8 cellular contexts compared by ENCODE assay signal in genomic region chrY:19744381-19745378, GRCh38. TPM values are rescaled to one million over a fixed set of nuclear protein-coding genes. Genes with fewer than 3 reads are reported as not detected.
DNase-seq lines count a peak whose midpoint lies in the region; ATAC-seq and TF ChIP-seq lines count a peak whose summit lies in the region.

Gene KDM5D, minus strand, starts transcription at chrY:19744726. Its CDS starts 192 bp downstream, at chrY:19744534.

- peak; percentile 78 for DNase-seq in activated CD8-positive, alpha-beta memory T cell treated with anti-CD3 and anti-CD28 coated beads, Interleukin-2, amount 10 ng/mL, durations not matched to agents 7 days and 5 days
- no peak for DNase-seq in activated CD8-positive, alpha-beta memory T cell treated with anti-CD3 and anti-CD28 coated beads for 24 hours
- DNase-seq in NCI-H446 treated with DMSO at 0.1 percent for 48 hours (lab: John Stamatoyannopoulos, UW), result peak; percentile 11
- peak in 1 of 2 donors; percentile 55 for DNase-seq in memory B cell (ENCODE audit: low spot score in 2 of 2)
- peak; percentile 44 to 69 for DNase-seq in tibial artery
- no peak for DNase-seq in activated gamma-delta T cell treated with Interleukin-2 at 50 U/mL for 16 hours

- peak within 1 kb of the TSS; percentile 91 for H3K27ac Mint-ChIP-seq in activated CD8-positive, alpha-beta memory T cell treated with anti-CD3 and anti-CD28 coated beads, Interleukin-2, amount 10 ng/mL, durations not matched to agents 7 days and 5 days
- peak within 1 kb of the TSS; percentile 96 for H3K27ac Mint-ChIP-seq in memory B cell

- peak within 1 kb of the TSS; percentile 81 for H3K4me3 Mint-ChIP-seq in activated CD8-positive, alpha-beta memory T cell treated with anti-CD3 and anti-CD28 coated beads, Interleukin-2, amount 10 ng/mL, durations not matched to agents 7 days and 5 days
- peak within 1 kb of the TSS; percentile 93 for H3K4me3 Mint-ChIP-seq in memory B cell

- no peaks in the 10 kb centered on the region for H3K9me3 ChIP-seq in tibial artery

- TF ChIP-seq CTCF in tibial artery (IDR thresholded peaks at IDR 0.05), result no peak

- H3K36me3 ChIP-seq in tibial artery, result peaks cover 0 to 21% (median 0%) of the 10 kb centered on the region in 3 donors

- H3K27ac ChIP-seq in adipose tissue (ENCODE audit: low read depth, low read length) (peak within 1 kb of the TSS; percentile 19), tibial artery (peak within 1 kb of the TSS; percentile 88 to 91)

- peaks cover 21% of the 10 kb centered on the region for H3K4me1 Mint-ChIP-seq in activated CD8-positive, alpha-beta memory T cell treated with anti-CD3 and anti-CD28 coated beads, Interleukin-2, amount 10 ng/mL, durations not matched to agents 7 days and 5 days
- peaks cover 9% of the 10 kb centered on the region for H3K4me1 Mint-ChIP-seq in memory B cell

- intact Hi-C loops in tibial artery (cut with DNase I; ENCODE audit: low total_unique reads), result no loop called here

- peak within 1 kb of the TSS; percentile 60 for H3K4me3 ChIP-seq in tibial artery

- CTCF ChIA-PET in activated CD8-positive, alpha-beta memory T cell treated with anti-CD3 and anti-CD28 coated beads, Interleukin-2, amount 10 ng/mL, durations not matched to agents 7 days and 5 days (lab: Charles Lee), result interaction anchor here (1.0 kb wide), 1 partner anchor 12 kb away, joined by 3 read pairs; no protein-coding TSS in a partner anchor

- no peaks in the 10 kb centered on the region for H3K27me3 Mint-ChIP-seq in activated CD8-positive, alpha-beta memory T cell treated with anti-CD3 and anti-CD28 coated beads, Interleukin-2, amount 10 ng/mL, durations not matched to agents 7 days and 5 days
- H3K27me3 Mint-ChIP-seq in memory B cell, result no peaks in the 10 kb centered on the region

- peaks cover 14% of the 10 kb centered on the region for H3K36me3 Mint-ChIP-seq in activated CD8-positive, alpha-beta memory T cell treated with anti-CD3 and anti-CD28 coated beads, Interleukin-2, amount 10 ng/mL, durations not matched to agents 7 days and 5 days
- peaks cover 4% of the 10 kb centered on the region for H3K36me3 Mint-ChIP-seq in memory B cell

- H3K9me3 Mint-ChIP-seq in activated CD8-positive, alpha-beta memory T cell treated with anti-CD3 and anti-CD28 coated beads, Interleukin-2, amount 10 ng/mL, durations not matched to agents 7 days and 5 days (ENCODE audit: low read depth), result no peaks in the 10 kb centered on the region
- no peaks in the 10 kb centered on the region for H3K9me3 Mint-ChIP-seq in memory B cell

- 0% methylated on average over 52 of the region's 52 CpGs; no CpG with 5 or more reads in 1 of the 3 donors for WGBS in adipose tissue, 3 donors

- H3K27me3 ChIP-seq in tibial artery, result no peaks in the 10 kb centered on the region

- ATAC-seq in activated CD8-positive, alpha-beta memory T cell treated with anti-CD3 and anti-CD28 coated beads, Interleukin-2, amount 10 ng/mL, durations not matched to agents 7 days and 5 days, result peak; percentile 91
- ATAC-seq in memory B cell (ENCODE audit: low read depth) (peak; percentile 83), HG03095 (IDR thresholded peaks at IDR 0.05; ENCODE audit: unreplicated experiment) (no peak)

- peaks cover 0 to 16% (median 0%) of the 10 kb centered on the region in 4 donors for H3K4me1 ChIP-seq in tibial artery

RNA-seq across cellular contexts. Expression of gene KDM5D, which starts in this region (rescaled TPM):
- total RNA-seq in activated CD8-positive, alpha-beta memory T cell treated with anti-CD3 and anti-CD28 coated beads, Interleukin-2, amount 10 ng/mL, durations not matched to agents 7 days and 5 days, result 10 to 100 TPM; 48.1 to 55.6 TPM
- polyA plus RNA-seq in adipose tissue, result 10 to 100 TPM in 2 of 3 donors, under 1 TPM in 1; 0.03 to 21.0 (median 20.2) TPM

Comparison
In these comparisons a context has a peak if more than half of its experiments do, and no peak if none do; other contexts are left out.
1. DNase-seq: peak in activated CD8-positive, alpha-beta memory T cell treated with anti-CD3 and anti-CD28 coated beads, Interleukin-2, amount 10 ng/mL, durations not matched to agents 7 days and 5 days (single experiment), NCI-H446 treated with DMSO at 0.1 percent for 48 hours (single experiment) and tibial artery (2 of 2); none in activated CD8-positive, alpha-beta memory T cell treated with anti-CD3 and anti-CD28 coated beads for 24 hours (single experiment) and activated gamma-delta T cell treated with Interleukin-2 at 50 U/mL for 16 hours (single experiment).